Comparison of ENCODE assay signal across 22 cellular contexts in genomic region chr4:10302096-10302495, GRCh38.
DNase-seq lines count a peak whose midpoint lies in the region; ATAC-seq, FAIRE-seq and TF ChIP-seq lines count a peak whose summit lies in the region.
"Had no signal": no experiment of that assay in that cellular context is flagged by ENCODE, and none has a peak within 500 bp of the region (broad histone marks: within the 10 kb centered on the region; RNA-seq: fewer than 3 reads in every experiment).

No MANE protein-coding gene starts in this region.

- DNase-seq in MCF 10A (ENCODE audit: unreplicated experiment), result peak; percentile 3
- no peak for DNase-seq in breast epithelium (ENCODE audit: low spot score in 2 of 2)
- DNase-seq in bronchial epithelial cell (ENCODE audit: low read depth), result peak; percentile 39
- DNase-seq in trophoblast cell, result peak; percentile 57 to 63
- no peak for DNase-seq in NOMO-1 treated with dmso at 0.1 percent for 144 hours (lab: John Stamatoyannopoulos, UW; ENCODE audit: unreplicated experiment)
- DNase-seq: Caco-2; CD4-positive, CD25-positive, alpha-beta regulatory T cell; CD8-positive, alpha-beta T cell; DMS153; DND-41; GOT3 had no signal

- H4K8ac ChIP-seq in trophoblast cell (ENCODE audit: low read depth, low read length), result no peak overlapping the region

- no peak overlapping the region for H2AFZ ChIP-seq in trophoblast cell (ENCODE audit: insufficient read depth, low read length, poor library complexity)

- H3K4me2 ChIP-seq in trophoblast cell (ENCODE audit: low read length), result no peak overlapping the region
- H3K4me2 ChIP-seq: BLaER1 had no signal

- H3K27ac Mint-ChIP-seq in MCF 10A (ENCODE audit: low read depth, unreplicated experiment), result no peak overlapping the region
- H3K27ac Mint-ChIP-seq: B cell; CD4-positive, CD25-positive, alpha-beta regulatory T cell; CD8-positive, alpha-beta T cell had no signal

- TF ChIP-seq CTCF in MCF 10A (IDR thresholded peaks at IDR 0.05; ENCODE audit: unreplicated experiment), result no peak
- TF ChIP-seq CTCF in breast epithelium (IDR thresholded peaks at IDR 0.05), result no peak
- no peak for TF ChIP-seq CTCF in bronchial epithelial cell (IDR thresholded peaks at IDR 0.05; ENCODE audit: insufficient read depth, low read length, severe bottlenecking)

- no peak overlapping the region for H3K14ac ChIP-seq in trophoblast cell (ENCODE audit: low read length)

- H3K9me3 ChIP-seq in breast epithelium, result no peaks in the 10 kb centered on the region
- no peaks in the 10 kb centered on the region for H3K9me3 ChIP-seq in trophoblast cell (ENCODE audit: insufficient read depth, low read depth, low read length)
- H3K9me3 ChIP-seq: BLaER1, Caco-2, HAP-1 had no signal

- POLR2A ChIA-PET in MCF 10A (lab: Yijun Ruan, JAX), result interaction anchor here (1.4 kb wide), 1 partner anchor 18 kb away, joined by 7 read pairs; no protein-coding TSS in a partner anchor

- no peak overlapping the region for H3K9ac ChIP-seq in trophoblast cell (ENCODE audit: low read length)
- H3K9ac ChIP-seq: BLaER1 had no signal

- CTCF ChIA-PET in MCF 10A (lab: Yijun Ruan, JAX), result interaction anchor here (0.7 to 1.7 kb wide), 5 partner anchors 13 to 139 kb away, joined by 3 to 5 read pairs (median 3); no protein-coding TSS in a partner anchor

- no CpG with 5 or more reads among the region's 2 CpGs for WGBS in trophoblast cell (ENCODE audit: extremely low coverage, insufficient coverage, insufficient read length)

- no peak overlapping the region for H3K4me3 Mint-ChIP-seq in MCF 10A (ENCODE audit: unreplicated experiment)
- H3K4me3 Mint-ChIP-seq: B cell; CD4-positive, CD25-positive, alpha-beta regulatory T cell; CD8-positive, alpha-beta T cell had no signal

- H3K79me2 ChIP-seq in trophoblast cell (ENCODE audit: control insufficient read depth, insufficient read depth, low read length, poor library complexity), result no peaks in the 10 kb centered on the region

- no peak overlapping the region for H4K12ac ChIP-seq in trophoblast cell (ENCODE audit: low read depth, low read length)

- no peaks in the 10 kb centered on the region for H3K27me3 Mint-ChIP-seq in MCF 10A (ENCODE audit: insufficient read depth, unreplicated experiment)

- no peak for FAIRE-seq in bronchial epithelial cell (lab: Jason Lieb, UNC)
- FAIRE-seq: A204.1, G401.6, GM12892, H54 had no signal

- H3K18ac ChIP-seq in trophoblast cell (ENCODE audit: low read length), result no peak overlapping the region

- ATAC-seq in HG02870 (IDR thresholded peaks at IDR 0.05; ENCODE audit: unreplicated experiment) (no peak), HG03139 (IDR thresholded peaks at IDR 0.05; ENCODE audit: unreplicated experiment) (no peak)
- ATAC-seq: CD8-positive, alpha-beta T cell had no signal

- H2AK5ac ChIP-seq in trophoblast cell (ENCODE audit: low read length), result no peak overlapping the region

- H3K23ac ChIP-seq in trophoblast cell (ENCODE audit: low read length), result no peak overlapping the region

- H3K9me3 Mint-ChIP-seq in MCF 10A (ENCODE audit: unreplicated experiment), result no peaks in the 10 kb centered on the region
- H3K9me3 Mint-ChIP-seq: CD8-positive, alpha-beta T cell had no signal

- H2BK12ac ChIP-seq in trophoblast cell (ENCODE audit: low read length), result no peak overlapping the region

- H2BK120ac ChIP-seq in trophoblast cell (ENCODE audit: insufficient read depth, low read length, poor library complexity), result no peak overlapping the region

- H3K4me1 ChIP-seq in breast epithelium, result peaks cover 0 to 4% of the 10 kb centered on the region in 2 donors
- H3K4me1 ChIP-seq in trophoblast cell (ENCODE audit: control insufficient read depth in 1 of 2, insufficient read depth in 2 of 2, low read length in 2 of 2), result peaks cover 6 to 13% of the 10 kb centered on the region in 2 experiments
- H3K4me1 ChIP-seq: BLaER1, Caco-2, HAP-1 had no signal

- H3K36me3 ChIP-seq in breast epithelium, result no peaks in the 10 kb centered on the region
- no peaks in the 10 kb centered on the region for H3K36me3 ChIP-seq in bronchial epithelial cell (ENCODE audit: control insufficient read depth, insufficient read depth, low read length)
- no peaks in the 10 kb centered on the region for H3K36me3 ChIP-seq in trophoblast cell (ENCODE audit: control insufficient read depth in 1 of 2, insufficient read depth in 2 of 2, low read length in 2 of 2)
- H3K36me3 ChIP-seq: BLaER1, HAP-1 had no signal

- intact Hi-C loops in MCF 10A (cut with micrococcal nuclease) (no loop called here), breast epithelium (cut with DNase I; ENCODE audit: low total_unique reads) (no loop called here)

- H3K27ac ChIP-seq in breast epithelium, result no peak overlapping the region
- no peak overlapping the region for H3K27ac ChIP-seq in trophoblast cell (ENCODE audit: low read depth, low read length)
- H3K27ac ChIP-seq: 22Rv1, BLaER1, C4-2B had no signal

- TF ChIP-seq POLR2A in breast epithelium (IDR thresholded peaks at IDR 0.05), result no peak

- no peaks in the 10 kb centered on the region for H3K36me3 Mint-ChIP-seq in MCF 10A (ENCODE audit: insufficient read depth, unreplicated experiment)
- H3K36me3 Mint-ChIP-seq: CD4-positive, CD25-positive, alpha-beta regulatory T cell; CD8-positive, alpha-beta T cell had no signal

- no peaks in the 10 kb centered on the region for H3K4me1 Mint-ChIP-seq in MCF 10A (ENCODE audit: insufficient read depth, unreplicated experiment)
- H3K4me1 Mint-ChIP-seq: B cell; CD4-positive, CD25-positive, alpha-beta regulatory T cell had no signal

- H2BK5ac ChIP-seq in trophoblast cell (ENCODE audit: low read depth, low read length, poor library complexity), result no peak overlapping the region

- H3K4me3 ChIP-seq in breast epithelium (no peak overlapping the region), bronchial epithelial cell (ENCODE audit: low read depth, low read length) (no peak overlapping the region), trophoblast cell (ENCODE audit: low read depth, low read length) (no peak overlapping the region)
- H3K4me3 ChIP-seq: BLaER1, HAP-1 had no signal

- BruUV-seq in MCF 10A (replicated peaks; lab: Mats Ljungman, UMichigan), result no TSS peak

- peak overlapping the region; percentile 41 for H4K91ac ChIP-seq in trophoblast cell (ENCODE audit: low read depth, low read length)

- no peaks in the 10 kb centered on the region for H3K27me3 ChIP-seq in breast epithelium
- H3K27me3 ChIP-seq in bronchial epithelial cell (ENCODE audit: control insufficient read depth, insufficient read depth, low read length), result peaks cover 2% of the 10 kb centered on the region
- no peaks in the 10 kb centered on the region for H3K27me3 ChIP-seq in trophoblast cell (ENCODE audit: insufficient read depth, low read length)
- H3K27me3 ChIP-seq: BLaER1 had no signal

- peaks cover 14% of the 10 kb centered on the region for H3K79me1 ChIP-seq in trophoblast cell (ENCODE audit: low read length)

- no peak overlapping the region for H3K4ac ChIP-seq in trophoblast cell (ENCODE audit: low read depth, low read length)

Comparison
In these comparisons a context has a peak if more than half of its experiments do, and no peak if none do; other contexts are left out.
1. DNase-seq: peak in MCF 10A (single experiment), bronchial epithelial cell (single experiment) and trophoblast cell (2 of 2); none in breast epithelium (0 of 2) and NOMO-1 treated with dmso at 0.1 percent for 144 hours (single experiment).